ENCODE assay signal across 1 cellular context in genomic region chr17:7579001-7579838, GRCh38.
TF ChIP-seq lines count a peak whose summit lies in the region.

TSS of gene CD68 (plus strand) at chr17:7579638. CDS start at chr17:7579678, 40 bp downstream.

TF ChIP-seq in K562, 482 proteins besides CTCF, POLR2A, EP300 and RAD21 (continued from another document and continues in another):
- TF ChIP-seq BCLAF1 (IDR thresholded peaks at IDR 0.05; ENCODE audit: borderline replicate concordance in 1 of 2, control insufficient read depth in 1 of 2, low read depth in 2 of 2, low read length in 1 of 2) (no peak), SAFB (IDR thresholded peaks at IDR 0.05; ENCODE audit: borderline replicate concordance, low read depth, low read length) (no peak), HDAC3 (IDR thresholded peaks at IDR 0.05; ENCODE audit: borderline replicate concordance, partially characterized antibody) (no peak), TSC22D4 (tag; IDR thresholded peaks at IDR 0.05) (no peak), XRCC4 (IDR thresholded peaks at IDR 0.05; ENCODE audit: extremely low read depth, insufficient read depth, insufficient read length) (no peak), MED1 (CRISPR knock-in tag; IDR thresholded peaks at IDR 0.05; ENCODE audit: borderline replicate concordance) (no peak), ZBTB5 (IDR thresholded peaks at IDR 0.05) (no peak), ZBTB40 (IDR thresholded peaks at IDR 0.05) (peak; percentile 55), ZBTB40 (CRISPR knock-in tag; IDR thresholded peaks at IDR 0.05) (no peak), TBP (optimal IDR thresholded peaks at IDR 0.05; ENCODE audit: low read depth, low read length) (no peak), LCOR (CRISPR knock-in tag; IDR thresholded peaks at IDR 0.05) (peak; percentile 56; the same call in 1 of the 2 replicates), ZFP30 (CRISPR knock-in tag; IDR thresholded peaks at IDR 0.05; ENCODE audit: borderline replicate concordance) (no peak), NR0B1 (IDR thresholded peaks at IDR 0.05; ENCODE audit: partially characterized antibody) (no peak), ZNF75A (CRISPR knock-in tag; IDR thresholded peaks at IDR 0.05) (no peak), CREB3 (tag; conservative IDR thresholded peaks at IDR 0.05; ENCODE audit: low read depth) (no peak), CHD2 (IDR thresholded peaks at IDR 0.05; ENCODE audit: low read depth, low read length) (peak; percentile 48), SOX6 (IDR thresholded peaks at IDR 0.05) (no peak), TGIF2 (CRISPR knock-in tag; IDR thresholded peaks at IDR 0.05) (no peak), ZC3H8 (IDR thresholded peaks at IDR 0.05) (no peak), MIER1 (IDR thresholded peaks at IDR 0.05; ENCODE audit: low read depth) (no peak), ARID3A (IDR thresholded peaks at IDR 0.05; ENCODE audit: borderline replicate concordance, low read depth, low read length) (no peak), CTBP1 (IDR thresholded peaks at IDR 0.05; ENCODE audit: borderline replicate concordance) (no peak), ZNF695 (CRISPR knock-in tag; IDR thresholded peaks at IDR 0.05) (no peak), JUN (IDR thresholded peaks at IDR 0.05; ENCODE audit: borderline replicate concordance, low read depth, low read length) (no peak), JUN (CRISPR knock-in tag; IDR thresholded peaks at IDR 0.05; ENCODE audit: borderline replicate concordance) (no peak), ARHGAP35 (IDR thresholded peaks at IDR 0.05; ENCODE audit: partially characterized antibody) (no peak), SNAPC5 (CRISPR knock-in tag; IDR thresholded peaks at IDR 0.05) (no peak), HNRNPH1 (optimal IDR thresholded peaks at IDR 0.05; ENCODE audit: low read depth, low read length) (no peak), HDAC6 (IDR thresholded peaks at IDR 0.05; ENCODE audit: low read depth, low read length) (no peak), ZSCAN32 (CRISPR knock-in tag; IDR thresholded peaks at IDR 0.05) (peak; percentile 23; the same call in 1 of the 2 replicates), MEF2A (IDR thresholded peaks at IDR 0.05; ENCODE audit: control insufficient read depth, low read depth, low read length) (no peak), COPS2 (conservative IDR thresholded peaks at IDR 0.05) (no peak), ATF6 (CRISPR knock-in tag; IDR thresholded peaks at IDR 0.05) (no peak), KLF10 (CRISPR knock-in tag; IDR thresholded peaks at IDR 0.05) (no peak), POLR2H (tag; IDR thresholded peaks at IDR 0.05; ENCODE audit: low read depth) (peak; percentile 53; the same call in 1 of the 2 replicates)
- TF ChIP-seq, protein P1, sequence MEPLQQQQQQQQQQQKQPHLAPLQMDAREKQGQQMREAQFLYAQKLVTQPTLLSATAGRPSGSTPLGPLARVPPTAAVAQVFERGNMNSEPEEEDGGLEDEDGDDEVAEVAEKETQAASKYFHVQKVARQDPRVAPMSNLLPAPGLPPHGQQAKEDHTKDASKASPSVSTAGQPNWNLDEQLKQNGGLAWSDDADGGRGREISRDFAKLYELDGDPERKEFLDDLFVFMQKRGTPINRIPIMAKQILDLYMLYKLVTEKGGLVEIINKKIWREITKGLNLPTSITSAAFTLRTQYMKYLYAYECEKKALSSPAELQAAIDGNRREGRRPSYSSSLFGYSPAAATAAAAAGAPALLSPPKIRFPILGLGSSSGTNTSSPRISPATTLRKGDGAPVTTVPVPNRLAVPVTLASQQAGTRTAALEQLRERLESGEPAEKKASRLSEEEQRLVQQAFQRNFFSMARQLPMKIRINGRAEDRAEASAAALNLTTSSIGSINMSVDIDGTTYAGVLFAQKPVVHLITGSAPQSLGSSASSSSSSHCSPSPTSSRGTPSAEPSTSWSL (CRISPR knock-in tag; IDR thresholded peaks at IDR 0.05; ENCODE audit: borderline replicate concordance): no peak
